In the genomic region with DNA sequence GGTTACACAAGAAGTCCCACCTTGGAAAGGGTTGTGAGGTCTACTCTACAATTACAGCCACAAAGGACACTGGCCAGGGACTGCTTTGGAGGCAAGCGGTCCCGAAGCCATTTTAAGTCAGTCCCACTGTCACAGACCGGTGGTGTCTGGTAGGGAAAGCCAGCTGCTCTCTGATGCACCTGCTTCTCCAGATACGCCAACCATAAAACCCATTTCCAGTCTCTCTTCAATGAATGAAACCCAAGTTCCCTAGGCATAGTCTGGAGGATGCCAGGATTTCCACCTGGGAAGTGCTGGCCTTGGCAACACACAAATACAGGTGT, we compare ENCODE assay signal across 14 cellular contexts. TPM values are rescaled to one million over a fixed set of nuclear protein-coding genes. Genes with fewer than 3 reads are reported as not detected.
DNase-seq lines count a peak whose midpoint lies in the region; ATAC-seq and TF ChIP-seq lines count a peak whose summit lies in the region.
"Had no signal": no experiment of that assay in that cellular context is flagged by ENCODE, and none has a peak within 500 bp of the region (broad histone marks: within the 10 kb centered on the region; RNA-seq: fewer than 3 reads in every experiment).

No MANE protein-coding gene starts in this region.

- CTCF ChIA-PET in SK-N-SH (lab: Yijun Ruan, JAX): interaction anchor here (1.4 to 1.5 kb wide), 3 partner anchors 10 to 44 kb away, joined by 3 to 6 read pairs (median 4); no protein-coding TSS in a partner anchor

- DNase-seq in SK-N-SH: no peak
- DNase-seq in SJCRH30: no peak
- no peak for DNase-seq in stimulated activated naive B cell treated with anti-CD40 and anti-IgM and Interleukin-4, amounts not matched to agents 10 μg/mL and 1 μg/mL and 100 μg/mL, for 72 hours
- DNase-seq in effector CD4-positive, alpha-beta T cell: no peak
- no peak for DNase-seq in hepatic stellate cell (ENCODE audit: low spot score)
- no peak for DNase-seq in left lobe of liver (ENCODE audit: low spot score)
- DNase-seq: activated effector memory CD4-positive, alpha-beta T cell treated with Interleukin-2 at 50 U/mL for 16 hours; NCI-H2081; nephron progenitor cell; stimulated activated CD4-positive, alpha-beta T cell treated with anti-CD3 and anti-CD28 coated beads, Interleukin-2, amount 100 ng/mL, for 48 hours had no signal

- H2AFZ ChIP-seq in SK-N-SH (ENCODE audit: low read depth): no peak overlapping the region

- TF ChIP-seq CTCF in SK-N-SH (IDR thresholded peaks at IDR 0.05): no peak

- no peak overlapping the region for H3K4me3 Mint-ChIP-seq in stimulated activated naive B cell treated with anti-CD40 and anti-IgM and Interleukin-4, amounts not matched to agents 10 μg/mL and 1 μg/mL and 100 μg/mL, for 72 hours
- H3K4me3 Mint-ChIP-seq: nephron progenitor cell, WTC11 had no signal

- H3K9me2 ChIP-seq in SK-N-SH: no peaks in the 10 kb centered on the region

- POLR2A ChIA-PET in SK-N-SH (lab: Yijun Ruan, JAX): no interaction called here

- H3K4me1 Mint-ChIP-seq in stimulated activated naive B cell treated with anti-CD40 and anti-IgM and Interleukin-4, amounts not matched to agents 10 μg/mL and 1 μg/mL and 100 μg/mL, for 72 hours: peaks cover 65 to 84% of the 10 kb centered on the region in 2 donors

- H3K4me1 ChIP-seq in SK-N-SH (ENCODE audit: control insufficient read depth in 1 of 2, insufficient read depth in 2 of 2, low read depth in 1 of 2, low read length in 1 of 2): peaks cover 18 to 32% of the 10 kb centered on the region in 2 experiments; a peak in 2 of 4 replicates
- H3K4me1 ChIP-seq in SJCRH30: peaks cover 22% of the 10 kb centered on the region

- H3F3A ChIP-seq in SK-N-SH (replicated peaks; ENCODE audit: insufficient read depth): peaks cover 8% of the 10 kb centered on the region

- H3K9me3 ChIP-seq in SK-N-SH: no peaks in the 10 kb centered on the region
- no peaks in the 10 kb centered on the region for H3K9me3 ChIP-seq in SJCRH30 (replicated peaks)

- no peaks in the 10 kb centered on the region for H3K9me3 Mint-ChIP-seq in stimulated activated naive B cell treated with anti-CD40 and anti-IgM and Interleukin-4, amounts not matched to agents 10 μg/mL and 1 μg/mL and 100 μg/mL, for 72 hours
- H3K9me3 Mint-ChIP-seq: nephron progenitor cell, WTC11 had no signal

- H3K27me3 Mint-ChIP-seq in stimulated activated naive B cell treated with anti-CD40 and anti-IgM and Interleukin-4, amounts not matched to agents 10 μg/mL and 1 μg/mL and 100 μg/mL, for 72 hours: no peaks in the 10 kb centered on the region

- peak overlapping the region; percentile 54 for H3K27ac Mint-ChIP-seq in stimulated activated naive B cell treated with anti-CD40 and anti-IgM and Interleukin-4, amounts not matched to agents 10 μg/mL and 1 μg/mL and 100 μg/mL, for 72 hours
- H3K27ac Mint-ChIP-seq: nephron progenitor cell, WTC11 had no signal

- peak overlapping the region; percentile 64 for H3K4me2 ChIP-seq in SK-N-SH

- H3K27me3 ChIP-seq in SK-N-SH (ENCODE audit: insufficient read depth) (no peaks in the 10 kb centered on the region), SJCRH30 (no peaks in the 10 kb centered on the region), layer of hippocampus (ENCODE audit: control insufficient read depth, insufficient read depth, low read length) (no peaks in the 10 kb centered on the region)

- H3K27ac ChIP-seq in SK-N-SH (ENCODE audit: low read depth in 2 of 2, low read length in 1 of 2) (peak overlapping the region; percentile 50 to 98), SJCRH30 (peak overlapping the region; percentile 15; the same call in 1 of the 2 replicates), layer of hippocampus (ENCODE audit: low read depth, low read length) (peak overlapping the region; percentile 58)

- WGBS in SK-N-SH (ENCODE audit: low lambda C conversion rate): 96% methylated on average over 2 of the region's 4 CpGs

- H3K36me3 ChIP-seq in SK-N-SH (replicated peaks in 1 of 2; ENCODE audit: control insufficient read depth in 1 of 2, insufficient read depth in 2 of 2, low read length in 1 of 2) (no peaks in the 10 kb centered on the region), SJCRH30 (peaks cover 2% of the 10 kb centered on the region; the same call in 1 of the 2 replicates)

- no peak for TF ChIP-seq RAD21 in SK-N-SH (IDR thresholded peaks at IDR 0.05; ENCODE audit: low read length)

- peaks cover 31 to 52% of the 10 kb centered on the region in 2 donors for H3K36me3 Mint-ChIP-seq in stimulated activated naive B cell treated with anti-CD40 and anti-IgM and Interleukin-4, amounts not matched to agents 10 μg/mL and 1 μg/mL and 100 μg/mL, for 72 hours
- H3K36me3 Mint-ChIP-seq: WTC11 had no signal

- ATAC-seq in SK-N-SH treated with all-trans-retinoic acid at 6 μM for 48 hours (no peak), left lobe of liver (no peak)
- ATAC-seq in stimulated activated naive B cell treated with anti-CD40 and anti-IgM and Interleukin-4, amounts not matched to agents 10 μg/mL and 1 μg/mL and 100 μg/mL, for 72 hours (replicated peaks): no peak
- ATAC-seq: K562, WTC11 had no signal

- peak overlapping the region; percentile 16; the same call in 1 of the 2 replicates for H3K9ac ChIP-seq in SK-N-SH

- TF ChIP-seq EP300 in SK-N-SH (IDR thresholded peaks at IDR 0.05; ENCODE audit: borderline replicate concordance in 1 of 2, low read depth in 1 of 2, low read length in 1 of 2): no peak

- no peaks in the 10 kb centered on the region for H4K20me1 ChIP-seq in SK-N-SH (ENCODE audit: insufficient read depth)

- H3K4me3 ChIP-seq in SK-N-SH (ENCODE audit: low read depth in 2 of 2, low read length in 1 of 2) (no peak overlapping the region), SJCRH30 (no peak overlapping the region)
- H3K4me3 ChIP-seq: K562 had no signal

- H3K79me2 ChIP-seq in SK-N-SH (ENCODE audit: insufficient read depth): peaks cover 3% of the 10 kb centered on the region; the same call in 1 of the 2 replicates

TF ChIP-seq in SK-N-SH, 30 proteins besides CTCF, POLR2A, EP300 and RAD21 (continues in another document):
- TF ChIP-seq NFIC (IDR thresholded peaks at IDR 0.05; ENCODE audit: borderline replicate concordance) (no peak), ELF1 (IDR thresholded peaks at IDR 0.05) (no peak), RFX5 (IDR thresholded peaks at IDR 0.05; ENCODE audit: low read length) (no peak), GABPA (IDR thresholded peaks at IDR 0.05; ENCODE audit: low read depth) (no peak), MXI1 (IDR thresholded peaks at IDR 0.05; ENCODE audit: low read depth, low read length) (no peak), MEF2A (IDR thresholded peaks at IDR 0.05; ENCODE audit: borderline replicate concordance, low read depth) (no peak), FOSL2 (IDR thresholded peaks at IDR 0.05; ENCODE audit: borderline replicate concordance, low read depth) (no peak), TAF1 (IDR thresholded peaks at IDR 0.05; ENCODE audit: borderline replicate concordance, low read depth, low read length) (no peak), SMC3 (IDR thresholded peaks at IDR 0.05; ENCODE audit: low read depth, low read length) (no peak), TEAD4 (IDR thresholded peaks at IDR 0.05; ENCODE audit: borderline replicate concordance, insufficient read depth) (no peak)
- TF ChIP-seq, protein P1, sequence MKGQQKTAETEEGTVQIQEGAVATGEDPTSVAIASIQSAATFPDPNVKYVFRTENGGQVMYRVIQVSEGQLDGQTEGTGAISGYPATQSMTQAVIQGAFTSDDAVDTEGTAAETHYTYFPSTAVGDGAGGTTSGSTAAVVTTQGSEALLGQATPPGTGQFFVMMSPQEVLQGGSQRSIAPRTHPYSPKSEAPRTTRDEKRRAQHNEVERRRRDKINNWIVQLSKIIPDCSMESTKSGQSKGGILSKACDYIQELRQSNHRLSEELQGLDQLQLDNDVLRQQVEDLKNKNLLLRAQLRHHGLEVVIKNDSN (IDR thresholded peaks at IDR 0.05; ENCODE audit: borderline replicate concordance, low read depth): no peak

TF ChIP-seq in SK-N-SH treated with all-trans-retinoic acid at 6 μM for 48 hours, 23 proteins besides CTCF, POLR2A, EP300 and RAD21 (continues in another document):
- no peak for TF ChIP-seq PATZ1 (CRISPR knock-in tag; IDR thresholded peaks at IDR 0.05; ENCODE audit: borderline replicate concordance)
- TF ChIP-seq GLIS3 (CRISPR knock-in tag; IDR thresholded peaks at IDR 0.05): no peak

RNA-seq across cellular contexts. Expression of gene SYNE3, which starts 32.6 kb away (rescaled TPM):
- 1.8 and 2.0 TPM in 2 replicates for polyA plus RNA-seq in SK-N-SH (2012; rRNA removed)
- polyA plus RNA-seq in SK-N-SH (2012; cell fraction: cytosol; rRNA removed): 0.80 and 1.3 TPM in 2 replicates
- 3.0 and 3.6 TPM in 2 replicates for polyA plus RNA-seq in SK-N-SH (2012; cell fraction: nucleus; rRNA removed)
- 34.1 and 34.5 TPM in 2 replicates for total RNA-seq in SJCRH30 (2014; rRNA removed; shearing (Covaris generic))
- total RNA-seq in left lobe of liver: 13.6 TPM

RNA-seq across cellular contexts. Expression of gene GLRX5, which starts 51.0 kb away (rescaled TPM):
- 29.1 and 31.4 TPM in 2 replicates for polyA plus RNA-seq in SK-N-SH (2012; rRNA removed)
- polyA plus RNA-seq in SK-N-SH (2012; cell fraction: cytosol; rRNA removed): 45.1 and 60.1 TPM in 2 replicates
- polyA plus RNA-seq in SK-N-SH (2012; cell fraction: nucleus; rRNA removed): 6.3 and 10.9 TPM in 2 replicates
- 130 and 132 TPM in 2 replicates for total RNA-seq in SJCRH30 (2014; rRNA removed; shearing (Covaris generic))
- total RNA-seq in left lobe of liver: 31.4 TPM

Comparison
In these comparisons a context has a peak if more than half of its experiments do, and no peak if none do; other contexts are left out.
1. H3K27ac ChIP-seq: peak in every context shown above with its lines; median percentile 74 in SK-N-SH; 58 in layer of hippocampus; 15 in SJCRH30.